17 cellular contexts compared by ENCODE assay signal in the genomic region with DNA sequence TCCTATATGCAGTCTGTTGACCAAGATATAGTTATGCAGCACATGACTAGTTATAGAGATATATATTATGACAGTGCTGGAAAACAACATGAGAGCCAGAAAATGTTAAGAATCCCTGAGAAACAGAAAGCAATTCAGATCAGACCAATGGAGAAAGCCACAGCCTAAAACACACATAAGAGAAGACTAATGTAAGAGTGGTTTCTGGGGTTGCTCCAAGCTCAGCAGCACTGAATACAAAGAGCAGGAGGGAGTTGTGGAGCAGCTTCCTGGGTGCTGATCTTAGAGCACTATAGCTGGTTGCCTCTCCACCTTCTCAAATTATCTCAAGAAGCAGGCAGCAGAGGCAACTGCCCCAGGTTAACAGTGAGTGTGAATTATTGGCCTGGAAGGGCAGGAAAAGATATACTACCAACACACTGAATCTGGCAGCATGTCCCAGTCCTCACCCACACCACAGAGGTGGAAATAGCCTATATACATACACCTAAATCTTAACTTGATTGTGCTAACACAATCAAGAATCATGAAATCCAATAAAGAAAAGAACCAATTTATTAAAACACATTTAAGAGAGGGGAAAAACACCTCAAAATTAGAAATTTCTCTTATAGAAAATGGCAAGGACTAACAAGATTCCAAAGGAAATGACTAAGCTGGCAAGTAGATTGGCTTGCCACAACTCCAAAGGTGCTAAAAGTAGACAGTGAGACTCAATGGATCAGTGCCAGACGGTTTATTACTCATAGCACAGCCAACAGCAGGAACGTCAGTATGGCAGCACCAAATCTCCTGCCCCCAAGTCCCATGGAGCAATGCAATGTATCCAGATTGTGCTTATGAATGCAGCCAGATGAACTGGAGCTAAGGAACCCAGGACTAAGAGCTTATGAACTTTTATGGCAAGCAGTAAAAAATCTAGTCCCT. TPM values are rescaled to one million over a fixed set of nuclear protein-coding genes. Genes with fewer than 3 reads are reported as not detected.
DNase-seq lines count a peak whose midpoint lies in the region; ATAC-seq, FAIRE-seq and TF ChIP-seq lines count a peak whose summit lies in the region.
"Had no signal": no experiment of that assay in that cellular context is flagged by ENCODE, and none has a peak within 500 bp of the region (broad histone marks: within the 10 kb centered on the region; RNA-seq: fewer than 3 reads in every experiment).

No MANE protein-coding gene starts in this region.

- peaks cover 13% of the 10 kb centered on the region for H3K4me1 ChIP-seq in endothelial cell of umbilical vein (ENCODE audit: control insufficient read depth, extremely low read depth, insufficient read depth, low read length)
- peaks cover 3% of the 10 kb centered on the region for H3K4me1 ChIP-seq in mesenchymal stem cell (ENCODE audit: control insufficient read depth, insufficient read depth, low read depth, low read length)
- H3K4me1 ChIP-seq: pancreas had no signal

- H3K14ac ChIP-seq in mesenchymal stem cell (ENCODE audit: low read length in 2 of 2), result no peak overlapping the region

- FAIRE-seq in endothelial cell of umbilical vein (lab: Jason Lieb, UNC), result peak; percentile 91
- FAIRE-seq: HepG2, pancreas had no signal

- H2AFZ ChIP-seq in endothelial cell of umbilical vein (ENCODE audit: low read depth, low read length) (peak overlapping the region; percentile 44), mesenchymal stem cell (ENCODE audit: low read depth, low read length) (no peak overlapping the region)

- H3K27ac ChIP-seq in endothelial cell of umbilical vein (ENCODE audit: insufficient read depth, low read depth, low read length) (peak overlapping the region; percentile 67), mesenchymal stem cell (ENCODE audit: low read length, poor library complexity, severe bottlenecking) (peak overlapping the region; percentile 13)
- H3K27ac ChIP-seq: pancreas had no signal

- TF ChIP-seq CTCF in AG10803 (conservative IDR thresholded peaks at IDR 0.05; ENCODE audit: low read length), result no peak
- no peak for TF ChIP-seq CTCF in endothelial cell of umbilical vein (IDR thresholded peaks at IDR 0.05; ENCODE audit: extremely low read depth in 1 of 2, insufficient read depth in 1 of 2, low read depth in 1 of 2, low read length in 2 of 2)

- H3K79me1 ChIP-seq in mesenchymal stem cell (replicated peaks; ENCODE audit: low read length, poor library complexity, severe bottlenecking), result no peaks in the 10 kb centered on the region

- H3K18ac ChIP-seq in mesenchymal stem cell (ENCODE audit: low read depth in 1 of 2, low read length in 2 of 2), result no peak overlapping the region

- H3K79me2 ChIP-seq in endothelial cell of umbilical vein (ENCODE audit: control insufficient read depth, insufficient read depth, low read length), result no peaks in the 10 kb centered on the region

- intact Hi-C loops in endothelial cell of umbilical vein (cut with micrococcal nuclease), result no loop called here

- 68% methylated on average over 2 of the region's 2 CpGs for WGBS in mesenchymal stem cell

- dilution Hi-C loops in endothelial cell of umbilical vein (cut with MboI; ENCODE audit: extremely low pct_ligation_motif_present, low sequenced_read_pairs), result no loop called here

- H3K4me2 ChIP-seq in endothelial cell of umbilical vein (ENCODE audit: insufficient read depth, low read length) (peak overlapping the region; percentile 57), mesenchymal stem cell (ENCODE audit: low read length, poor library complexity, severe bottlenecking) (no peak overlapping the region)

- ATAC-seq in HG02763 (IDR thresholded peaks at IDR 0.05; ENCODE audit: unreplicated experiment), result no peak
- ATAC-seq: activated T-cell treated with anti-CD3 and anti-CD28 coated beads, Interleukin-2, amount 50 U/mL, for 4 hours; HepG2; pancreas had no signal

- no peak overlapping the region for H3K4ac ChIP-seq in mesenchymal stem cell (ENCODE audit: low read depth in 1 of 2, low read length in 2 of 2)

- no peak overlapping the region for H2BK15ac ChIP-seq in mesenchymal stem cell (ENCODE audit: low read depth, poor library complexity, severe bottlenecking)

- H2BK5ac ChIP-seq in mesenchymal stem cell (ENCODE audit: low read depth, low read length, poor library complexity, severe bottlenecking), result no peak overlapping the region

- H3K36me3 ChIP-seq in endothelial cell of umbilical vein (ENCODE audit: control insufficient read depth in 2 of 2, extremely low read depth in 1 of 2, insufficient read depth in 2 of 2, low read length in 2 of 2) (no peaks in the 10 kb centered on the region), mesenchymal stem cell (ENCODE audit: control insufficient read depth in 1 of 2, insufficient read depth in 2 of 2, low read depth in 1 of 2, low read length in 2 of 2) (no peaks in the 10 kb centered on the region)
- H3K36me3 ChIP-seq: pancreas had no signal

- H3K9ac ChIP-seq in endothelial cell of umbilical vein (replicated peaks; ENCODE audit: extremely low read depth, insufficient read depth, low read length), result no peak overlapping the region
- H3K9ac ChIP-seq in mesenchymal stem cell (ENCODE audit: low read length), result no peak overlapping the region

- H3K9me1 ChIP-seq in endothelial cell of umbilical vein (replicated peaks; ENCODE audit: control insufficient read depth, extremely low read depth, insufficient read depth, low read length), result no peaks in the 10 kb centered on the region

- POLR2A ChIA-PET in endothelial cell of umbilical vein (lab: Charles Lee), result no interaction called here

- H2BK120ac ChIP-seq in mesenchymal stem cell (ENCODE audit: low read depth, low read length), result no peak overlapping the region

- H2AK5ac ChIP-seq in mesenchymal stem cell (ENCODE audit: low read length, severe bottlenecking), result no peak overlapping the region

- H3K9me3 ChIP-seq in endothelial cell of umbilical vein (replicated peaks; ENCODE audit: control insufficient read depth, insufficient read depth, low read length) (no peaks in the 10 kb centered on the region), mesenchymal stem cell (ENCODE audit: control insufficient read depth, low read length) (no peaks in the 10 kb centered on the region)
- H3K9me3 ChIP-seq: pancreas had no signal

- no peak overlapping the region for H3K23ac ChIP-seq in mesenchymal stem cell (ENCODE audit: low read length in 2 of 2)

- H2BK12ac ChIP-seq in mesenchymal stem cell (ENCODE audit: low read length in 2 of 2), result no peak overlapping the region

- CTCF ChIA-PET in endothelial cell of umbilical vein (lab: Charles Lee), result interaction anchor here (1.2 to 3.5 kb wide), 2 partner anchors 19 to 122 kb away, joined by 3 to 15 read pairs; a partner anchor contains a TSS

- no peak overlapping the region for H3K4me3 ChIP-seq in AG10803 (ENCODE audit: low read length)
- H3K4me3 ChIP-seq in endothelial cell of umbilical vein (replicated peaks in 1 of 3; ENCODE audit: insufficient read depth in 1 of 3, low read depth in 1 of 3, low read length in 3 of 3), result no peak overlapping the region
- H3K4me3 ChIP-seq in mesenchymal stem cell (ENCODE audit: insufficient read depth in 1 of 2, low read depth in 1 of 2, low read length in 2 of 2), result no peak overlapping the region
- H3K4me3 ChIP-seq: pancreas had no signal

- DNase-seq in AG10803 (ENCODE audit: low read depth) (peak; percentile 88), LoVo (ENCODE audit: low spot score) (peak; percentile 30), endothelial cell of umbilical vein (ENCODE audit: low read depth, low spot score) (peak; percentile 82), mesenchymal stem cell (peak; percentile 46), SKM-1 (lab: John Stamatoyannopoulos, UW; ENCODE audit: unreplicated experiment) (no peak), Ammon's horn (ENCODE audit: low spot score) (no peak)
- DNase-seq in stimulated activated CD4-positive, alpha-beta T cell treated with anti-CD3 and anti-CD28 coated beads, Interleukin-2, amount 100 ng/mL, for 24 hours, result no peak
- DNase-seq: activated CD4-positive, CD25-positive, alpha-beta regulatory T cell treated with anti-CD3 and anti-CD28 coated beads, Interleukin-2, amount 50 U/mL, for 72 hours; activated T-cell treated with anti-CD3 and anti-CD28 coated beads, Interleukin-2, amount 50 U/mL, for 4 hours; CD4-positive, alpha-beta T cell; foreskin melanocyte; NCI-H1417 treated with DMSO at 0.1 percent for 48 hours; NCI-H526 treated with DMSO at 0.1 percent for 48 hours; pancreas had no signal

- no peak for TF ChIP-seq POLR2A in endothelial cell of umbilical vein (IDR thresholded peaks at IDR 0.05; ENCODE audit: low read depth, low read length)

- H4K91ac ChIP-seq in mesenchymal stem cell (ENCODE audit: low read length), result no peak overlapping the region

- no peaks in the 10 kb centered on the region for H4K20me1 ChIP-seq in endothelial cell of umbilical vein (replicated peaks; ENCODE audit: control insufficient read depth, extremely low read depth, insufficient read depth, low read length)

- H3K27me3 ChIP-seq in endothelial cell of umbilical vein (ENCODE audit: control insufficient read depth in 2 of 2, insufficient read depth in 2 of 2, low read length in 2 of 2), result no peaks in the 10 kb centered on the region
- no peaks in the 10 kb centered on the region for H3K27me3 ChIP-seq in mesenchymal stem cell (ENCODE audit: control insufficient read depth in 1 of 2, insufficient read depth in 1 of 2, low read length in 2 of 2)
- H3K27me3 ChIP-seq: pancreas had no signal

- BruUV-seq in endothelial cell of umbilical vein (replicated peaks; lab: Mats Ljungman, UMichigan), result no TSS peak

- H4K8ac ChIP-seq in mesenchymal stem cell (ENCODE audit: low read length), result no peak overlapping the region

TF ChIP-seq in endothelial cell of umbilical vein, 7 proteins besides CTCF, POLR2A, EP300 and RAD21:
- TF ChIP-seq JUN (IDR thresholded peaks at IDR 0.05; ENCODE audit: borderline replicate concordance, insufficient read depth, insufficient read length, low read depth) (peak; percentile 51), POLR2AphosphoS5 (IDR thresholded peaks at IDR 0.05; ENCODE audit: insufficient read depth, low read depth, low read length) (peak; percentile 36), MYC (IDR thresholded peaks at IDR 0.05; ENCODE audit: low read depth, low read length) (no peak), FOS (IDR thresholded peaks at IDR 0.05; ENCODE audit: borderline replicate concordance, insufficient read depth, low read length) (peak; percentile 82)

RNA-seq across cellular contexts. Expression of a gene that starts 5.1 kb away (rescaled TPM):
- total RNA-seq in endothelial cell of umbilical vein, result not detected in 2 replicates
- not detected in 2 replicates for polyA plus RNA-seq in endothelial cell of umbilical vein
- polyA plus RNA-seq in endothelial cell of umbilical vein (2011; cell fraction: cytosol; rRNA removed), result not detected in 2 replicates
- not detected in 2 replicates for polyA plus RNA-seq in endothelial cell of umbilical vein (2011; cell fraction: nucleus; rRNA removed)
- not detected in 2 replicates for polyA plus RNA-seq in endothelial cell of umbilical vein (2012)
- not detected in 2 replicates for polyA minus RNA-seq in endothelial cell of umbilical vein
- polyA minus RNA-seq in endothelial cell of umbilical vein (2011; cell fraction: cytosol; rRNA and poly(A)+ RNA removed), result not detected
- not detected in 2 replicates for polyA minus RNA-seq in endothelial cell of umbilical vein (2011; cell fraction: nucleus; rRNA and poly(A)+ RNA removed)
- polyA plus RNA-seq in mesenchymal stem cell (2013, experiment 1 of 2), result not detected
- not detected for polyA plus RNA-seq in mesenchymal stem cell (2013, experiment 2 of 2)
- total RNA-seq: activated T-cell treated with anti-CD3 and anti-CD28 coated beads, Interleukin-2, amount 50 U/mL, for 4 hours; CD4-positive, alpha-beta T cell; HepG2; lower leg skin; pancreas had no signal
- polyA plus RNA-seq: HepG2, pancreas had no signal

Comparison
In these comparisons a context has a peak if more than half of its experiments do, and no peak if none do; other contexts are left out.
1. DNase-seq: peak in AG10803 (single experiment), LoVo (single experiment), endothelial cell of umbilical vein (single experiment) and mesenchymal stem cell (single experiment); none in stimulated activated CD4-positive, alpha-beta T cell treated with anti-CD3 and anti-CD28 coated beads, Interleukin-2, amount 100 ng/mL, for 24 hours (0 of 2), SKM-1 (single experiment) and Ammon's horn (single experiment).